In the genomic region with DNA sequence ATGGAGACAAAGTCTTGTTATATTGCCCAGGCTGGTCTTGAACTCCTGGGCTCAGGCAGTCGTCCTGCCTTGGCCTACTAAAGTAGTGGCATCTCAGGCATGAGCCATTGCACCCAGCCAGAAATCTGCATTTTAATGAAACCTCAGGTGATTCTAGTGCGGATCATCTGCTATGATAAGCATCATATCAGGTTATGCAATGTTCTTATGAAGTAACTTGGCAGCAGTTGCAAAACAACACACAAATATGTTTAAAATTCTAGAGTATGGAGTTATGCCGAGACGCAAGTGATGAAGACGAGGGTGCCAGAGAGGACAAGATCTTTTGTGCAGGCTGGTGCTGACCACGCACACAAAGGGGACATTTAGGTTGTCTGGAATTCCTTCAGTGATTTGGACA, we compare ENCODE assay signal across 25 cellular contexts.
"Had no signal": no experiment of that assay in that cellular context is flagged by ENCODE, and none has a peak within 500 bp of the region (broad histone marks: within the 10 kb centered on the region; RNA-seq: fewer than 3 reads in every experiment).

No MANE protein-coding gene starts in this region.

- H3K9me3 Mint-ChIP-seq: activated B cell treated with CpG ODN at 0.5 μM for 24 hours; activated naive CD4-positive, alpha-beta T cell treated with anti-CD3 and anti-CD28 coated beads for 36 hours; brain; T-helper 2 cell treated with Interferon-gamma antibody and Interleukin-4, amounts not matched to agents 5 μg/mL and 100 μg/mL, for 36 hours had no signal

- H3K27ac Mint-ChIP-seq: activated B cell treated with CpG ODN at 0.5 μM for 24 hours; activated CD4-positive, alpha-beta T cell treated with anti-CD3 and anti-CD28 coated beads for 36 hours; activated naive CD4-positive, alpha-beta T cell treated with anti-CD3 and anti-CD28 coated beads for 36 hours; activated naive CD8-positive, alpha-beta T cell treated with anti-CD3 and anti-CD28 coated beads for 36 hours; natural killer cell treated with Interleukin-12 subunit alpha and Interleukin-12 subunit beta and Interleukin-15 and Interleukin-18, amount 100 ng/mL, for 72 hours; stimulated activated effector memory CD8-positive, alpha-beta T cell treated with anti-CD3 and anti-CD28 coated beads, Interleukin-12 subunit alpha, Interleukin-12 subunit beta, amount 100 ng/mL, for 72 hours; stimulated activated naive CD8-positive, alpha-beta T cell treated with anti-CD3 and anti-CD28 coated beads, Interleukin-15, Interleukin-2, amounts not matched to agents 100 ng/mL and 50 ng/mL, for 24 hours; T-cell; T-helper 2 cell treated with Interferon-gamma antibody and Interleukin-4, amounts not matched to agents 5 μg/mL and 100 μg/mL, for 36 hours; type B pancreatic cell had no signal

- H3K36me3 ChIP-seq: adrenal gland, ascending aorta, esophagus muscularis mucosa, lower lobe of right lung, neutrophil, right lobe of liver, thoracic aorta had no signal

- H3K4me3 Mint-ChIP-seq: activated B cell treated with CpG ODN at 0.5 μM for 24 hours; activated CD4-positive, alpha-beta T cell treated with anti-CD3 and anti-CD28 coated beads for 36 hours; activated naive CD4-positive, alpha-beta T cell treated with anti-CD3 and anti-CD28 coated beads for 36 hours; activated naive CD8-positive, alpha-beta T cell treated with anti-CD3 and anti-CD28 coated beads for 36 hours; brain; natural killer cell treated with Interleukin-12 subunit alpha and Interleukin-12 subunit beta and Interleukin-15 and Interleukin-18, amount 100 ng/mL, for 72 hours; stimulated activated effector memory CD8-positive, alpha-beta T cell treated with anti-CD3 and anti-CD28 coated beads, Interleukin-12 subunit alpha, Interleukin-12 subunit beta, amount 100 ng/mL, for 72 hours; stimulated activated naive CD8-positive, alpha-beta T cell treated with anti-CD3 and anti-CD28 coated beads, Interleukin-15, Interleukin-2, amounts not matched to agents 100 ng/mL and 50 ng/mL, for 24 hours; T-cell; T-helper 2 cell treated with Interferon-gamma antibody and Interleukin-4, amounts not matched to agents 5 μg/mL and 100 μg/mL, for 36 hours; type B pancreatic cell had no signal

- H3K9me3 ChIP-seq: adrenal gland, ascending aorta, esophagus muscularis mucosa, lower lobe of right lung, mucosa of descending colon, neutrophil, right lobe of liver, thoracic aorta had no signal

- H3K27me3 ChIP-seq: adrenal gland, ascending aorta, esophagus muscularis mucosa, neutrophil, right lobe of liver had no signal

- H3K4me1 Mint-ChIP-seq: activated CD4-positive, alpha-beta T cell treated with anti-CD3 and anti-CD28 coated beads for 36 hours; activated naive CD8-positive, alpha-beta T cell treated with anti-CD3 and anti-CD28 coated beads for 36 hours; brain; stimulated activated effector memory CD8-positive, alpha-beta T cell treated with anti-CD3 and anti-CD28 coated beads, Interleukin-12 subunit alpha, Interleukin-12 subunit beta, amount 100 ng/mL, for 72 hours; T-cell had no signal

- DNase-seq: activated B cell treated with CpG ODN at 0.5 μM for 24 hours; activated CD4-positive, alpha-beta T cell treated with anti-CD3 and anti-CD28 coated beads for 36 hours; activated effector memory CD4-positive, alpha-beta T cell treated with Interleukin-2 at 50 U/mL for 16 hours; activated naive CD4-positive, alpha-beta T cell treated with anti-CD3 and anti-CD28 coated beads for 36 hours; activated naive CD8-positive, alpha-beta T cell treated with anti-CD3 and anti-CD28 coated beads for 36 hours; adrenal gland; kidney glomerular epithelial cell; lower lobe of right lung; mesendoderm; mucosa of descending colon; right lobe of liver; small intestine; stimulated activated CD4-positive, alpha-beta T cell treated with anti-CD3 and anti-CD28 coated beads, Interleukin-4, amount 100 ng/mL, for 24 hours; T-cell had no signal

- H3K27ac ChIP-seq: adrenal gland, ascending aorta, esophagus muscularis mucosa, lower lobe of right lung, neutrophil, right lobe of liver, thoracic aorta had no signal

- H3K4me1 ChIP-seq: adrenal gland, ascending aorta, lower lobe of right lung, right lobe of liver had no signal

- H3K27me3 Mint-ChIP-seq: activated B cell treated with CpG ODN at 0.5 μM for 24 hours; activated CD4-positive, alpha-beta T cell treated with anti-CD3 and anti-CD28 coated beads for 36 hours; natural killer cell treated with Interleukin-12 subunit alpha and Interleukin-12 subunit beta and Interleukin-15 and Interleukin-18, amount 100 ng/mL, for 72 hours; stimulated activated naive CD8-positive, alpha-beta T cell treated with anti-CD3 and anti-CD28 coated beads, Interleukin-15, Interleukin-2, amounts not matched to agents 100 ng/mL and 50 ng/mL, for 24 hours; T-cell had no signal

- H3K4me3 ChIP-seq: adrenal gland, ascending aorta, esophagus muscularis mucosa, lower lobe of right lung, mucosa of descending colon, right lobe of liver, thoracic aorta had no signal

- H3K36me3 Mint-ChIP-seq: activated naive CD8-positive, alpha-beta T cell treated with anti-CD3 and anti-CD28 coated beads for 36 hours; brain; stimulated activated effector memory CD8-positive, alpha-beta T cell treated with anti-CD3 and anti-CD28 coated beads, Interleukin-12 subunit alpha, Interleukin-12 subunit beta, amount 100 ng/mL, for 72 hours; T-cell; type B pancreatic cell had no signal

- ATAC-seq: activated CD4-positive, alpha-beta T cell treated with anti-CD3 and anti-CD28 coated beads for 36 hours; left lobe of liver; lower lobe of right lung; mucosa of descending colon; natural killer cell treated with Interleukin-12 subunit alpha and Interleukin-12 subunit beta and Interleukin-15 and Interleukin-18, amount 100 ng/mL, for 72 hours; right lobe of liver; stimulated activated effector memory CD8-positive, alpha-beta T cell treated with anti-CD3 and anti-CD28 coated beads, Interleukin-12 subunit alpha, Interleukin-12 subunit beta, amount 100 ng/mL, for 72 hours; T-cell had no signal
